Comparison of ENCODE assay signal across 8 cellular contexts in the genomic region with DNA sequence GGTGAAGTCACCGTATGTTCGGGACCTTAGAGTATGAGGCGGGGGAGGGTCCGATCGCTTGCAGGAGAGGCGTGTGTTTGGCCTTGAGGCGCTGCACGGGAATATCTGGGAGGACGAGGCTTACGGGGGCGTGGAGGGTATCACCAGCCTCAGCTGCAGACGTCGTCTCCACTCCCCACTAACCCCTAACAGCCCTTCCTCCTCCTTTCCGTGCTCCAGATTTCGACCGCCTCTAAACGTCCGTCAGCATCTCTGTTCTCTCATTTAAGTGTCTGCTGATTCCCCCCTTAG. TPM values are rescaled to one million over a fixed set of nuclear protein-coding genes. Genes with fewer than 3 reads are reported as not detected.
DNase-seq lines count a peak whose midpoint lies in the region; ATAC-seq and TF ChIP-seq lines count a peak whose summit lies in the region.

No MANE protein-coding gene starts in this region.

- no peaks in the 10 kb centered on the region for H3K36me3 ChIP-seq in fibroblast of lung (ENCODE audit: control insufficient read depth, insufficient read depth, low read length)

- H3K79me2 ChIP-seq in fibroblast of lung (ENCODE audit: control insufficient read depth, insufficient read depth, low read length), result peaks cover 15% of the 10 kb centered on the region

- H3K9me3 ChIP-seq in fibroblast of lung (ENCODE audit: control insufficient read depth, insufficient read depth, low read depth, low read length), result no peaks in the 10 kb centered on the region

- no peaks in the 10 kb centered on the region for H3K27me3 ChIP-seq in fibroblast of lung (ENCODE audit: control insufficient read depth, insufficient read depth, low read length)

- H3K4me1 ChIP-seq in fibroblast of lung (ENCODE audit: control insufficient read depth, extremely low read depth, insufficient read depth, low read length), result no peaks in the 10 kb centered on the region

- TF ChIP-seq CTCF in GM20000 (IDR thresholded peaks at IDR 0.05; ENCODE audit: extremely low read depth, missing control alignments) (no peak), fibroblast of lung (conservative IDR thresholded peaks at IDR 0.05 in 1 of 2, IDR thresholded peaks at IDR 0.05 in 1 of 2; ENCODE audit: low read depth in 1 of 2, low read length in 2 of 2) (no peak), omental fat pad (IDR thresholded peaks at IDR 0.05) (no peak)

- ATAC-seq in omental fat pad (ENCODE audit: low FRiP score), result peak; percentile 53
- no peak for ATAC-seq in HG02840 (IDR thresholded peaks at IDR 0.05; ENCODE audit: low FRiP score, unreplicated experiment)

- peak; percentile 28 for DNase-seq in GM20000 (ENCODE audit: low spot score)
- DNase-seq in RKO (ENCODE audit: low spot score), result peak; percentile 47
- DNase-seq in fibroblast of lung (ENCODE audit: low read depth in 2 of 2), result no peak
- DNase-seq in omental fat pad (ENCODE audit: low spot score), result no peak
- no peak for DNase-seq in stimulated activated CD4-positive, alpha-beta T cell treated with anti-CD3 and anti-CD28 coated beads, Interleukin-4, amount 100 ng/mL, for 24 hours
- DNase-seq in occipital lobe (lab: John Stamatoyannopoulos, UW), result no peak
- no peak for DNase-seq in NCI-H2029 (lab: John Stamatoyannopoulos, UW)

- no peaks in the 10 kb centered on the region for H4K20me1 ChIP-seq in fibroblast of lung (ENCODE audit: control insufficient read depth, extremely low read depth, insufficient read depth, low read length)

- peak overlapping the region; percentile 69 for H3K4me2 ChIP-seq in fibroblast of lung (ENCODE audit: extremely low read depth, insufficient read depth, low read length)

- H3K4me3 ChIP-seq in fibroblast of lung (replicated peaks in 1 of 4; ENCODE audit: control extremely low read depth in 1 of 4, insufficient read depth in 1 of 4, low read depth in 3 of 4, low read length in 4 of 4), result peak overlapping the region; percentile 76 to 92 (median 86)

- peak overlapping the region; percentile 94 for H3K9ac ChIP-seq in fibroblast of lung (ENCODE audit: insufficient read depth, low read length)

- H3K27ac ChIP-seq in fibroblast of lung (ENCODE audit: insufficient read depth, low read length), result peak overlapping the region; percentile 87

- H2AFZ ChIP-seq in fibroblast of lung (ENCODE audit: low read length), result peak overlapping the region; percentile 48

RNA-seq across cellular contexts. Expression of gene ZNF12, which starts 23.5 kb away (rescaled TPM):
- total RNA-seq in fibroblast of lung, result 17.8 and 19.0 TPM in 2 replicates
- 10.9 and 15.9 TPM in 2 replicates for polyA plus RNA-seq in fibroblast of lung
- 7.4 and 10.6 TPM in 2 replicates for polyA plus RNA-seq in fibroblast of lung (2012)
- polyA minus RNA-seq in fibroblast of lung (ENCODE audit: low replicate concordance), result 1.2 and 3.0 TPM in 2 replicates
- 10 to 100 TPM; 11.1 to 27.6 (median 16.1) TPM for total RNA-seq in omental fat pad
- 33.4 TPM for total RNA-seq in occipital lobe

RNA-seq across cellular contexts. Expression of gene RSPH10B2, which starts 23.6 kb away (rescaled TPM):
- total RNA-seq in fibroblast of lung, result 0.51 and 0.66 TPM in 2 replicates
- polyA plus RNA-seq in fibroblast of lung, result 0.02 TPM in 1 of 2 replicates, not detected in the other
- 0.05 TPM in 1 of 2 replicates, not detected in the other for polyA plus RNA-seq in fibroblast of lung (2012)
- polyA minus RNA-seq in fibroblast of lung (ENCODE audit: low replicate concordance), result 1.8 TPM in 1 of 2 replicates, not detected in the other
- under 1 TPM in 1 of 4 donors, not detected in 3; 0.93 TPM for total RNA-seq in omental fat pad
- 1.7 TPM for total RNA-seq in occipital lobe

Comparison
In these comparisons a context has a peak if more than half of its experiments do, and no peak if none do; other contexts are left out.
1. DNase-seq: peak in GM20000 (single experiment) and RKO (single experiment); none in fibroblast of lung (0 of 2), omental fat pad (single experiment), stimulated activated CD4-positive, alpha-beta T cell treated with anti-CD3 and anti-CD28 coated beads, Interleukin-4, amount 100 ng/mL, for 24 hours (single experiment), occipital lobe (single experiment) and NCI-H2029 (single experiment).